ENCODE assay signal across 29 cellular contexts in the genomic region with DNA sequence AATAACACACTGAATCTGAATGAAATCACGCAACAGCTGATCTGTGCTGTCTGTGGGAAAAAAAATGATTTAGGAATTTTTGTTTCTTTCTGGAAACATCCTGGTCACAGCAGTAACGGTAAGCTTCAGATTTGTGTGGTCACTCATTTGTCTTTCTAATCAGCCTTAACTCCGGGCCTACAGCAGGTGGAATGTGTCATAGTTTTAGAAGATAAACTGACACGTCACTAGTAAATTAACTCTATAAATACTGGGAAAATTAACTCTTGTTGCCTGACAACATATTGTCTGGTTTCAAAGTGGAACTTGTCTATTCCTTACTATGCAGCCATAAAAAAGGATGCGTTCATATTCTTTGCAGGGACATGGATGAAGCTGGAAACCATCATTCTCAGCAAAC.
"Had no signal": no experiment of that assay in that cellular context is flagged by ENCODE, and none has a peak within 500 bp of the region (broad histone marks: within the 10 kb centered on the region; RNA-seq: fewer than 3 reads in every experiment).

No MANE protein-coding gene starts in this region.

- H3K36me3 ChIP-seq: colonic mucosa, esophagus muscularis mucosa, esophagus squamous epithelium, gastrocnemius medialis, gastroesophageal sphincter, heart left ventricle, heart right ventricle had no signal

- H3K4me3 Mint-ChIP-seq: dendritic cell treated with granulocyte-macrophage colony-stimulating factor and Interleukin-4, amounts not matched to agents 40 ng/mL and 50 ng/mL, for 4 days; effector memory CD8-positive, alpha-beta T cell; endodermal cell had no signal

- H3K9me3 Mint-ChIP-seq: dendritic cell treated with granulocyte-macrophage colony-stimulating factor and Interleukin-4, amounts not matched to agents 40 ng/mL and 50 ng/mL, for 4 days; effector memory CD8-positive, alpha-beta T cell; endodermal cell had no signal

- H3K4me3 ChIP-seq: colonic mucosa, coronary artery, dorsolateral prefrontal cortex, esophagus muscularis mucosa, esophagus squamous epithelium, gastrocnemius medialis, gastroesophageal sphincter, heart left ventricle, heart right ventricle had no signal

- H3K27me3 ChIP-seq: colonic mucosa, dorsolateral prefrontal cortex, esophagus muscularis mucosa, esophagus squamous epithelium, gastrocnemius medialis, gastroesophageal sphincter, heart left ventricle, heart right ventricle had no signal

- H3K27ac ChIP-seq: colonic mucosa, coronary artery, dorsolateral prefrontal cortex, epithelial cell of prostate, esophagus muscularis mucosa, esophagus squamous epithelium, foreskin keratinocyte, gastrocnemius medialis, gastroesophageal sphincter, heart left ventricle, heart right ventricle had no signal

- H3K27me3 Mint-ChIP-seq: dendritic cell treated with granulocyte-macrophage colony-stimulating factor and Interleukin-4, amounts not matched to agents 40 ng/mL and 50 ng/mL, for 4 days; effector memory CD8-positive, alpha-beta T cell had no signal

- FAIRE-seq: colon, endometrium, endothelial cell of umbilical vein, frontal cortex had no signal

- H3K4me1 ChIP-seq: colonic mucosa, esophagus muscularis mucosa, esophagus squamous epithelium, foreskin keratinocyte, gastrocnemius medialis, gastroesophageal sphincter, heart left ventricle had no signal

- DNase-seq: colonic mucosa; cortex of kidney; dermis blood vessel endothelial cell; dorsolateral prefrontal cortex; effector CD4-positive, alpha-beta T cell; effector CD8-positive, alpha-beta T cell; effector memory CD4-positive, alpha-beta T cell; effector memory CD8-positive, alpha-beta T cell; endodermal cell; erythroblast; esophagus squamous epithelium; foreskin fibroblast; foreskin keratinocyte; foreskin melanocyte; gastrocnemius medialis; glutamatergic neuron; head of caudate nucleus; heart left ventricle; heart right ventricle had no signal

- H3K27ac Mint-ChIP-seq: dendritic cell treated with granulocyte-macrophage colony-stimulating factor and Interleukin-4, amounts not matched to agents 40 ng/mL and 50 ng/mL, for 4 days; effector memory CD8-positive, alpha-beta T cell; endodermal cell had no signal

- H3K9me3 ChIP-seq: colonic mucosa, esophagus muscularis mucosa, esophagus squamous epithelium, gastrocnemius medialis, gastroesophageal sphincter, heart left ventricle, heart right ventricle had no signal

- ATAC-seq: effector memory CD8-positive, alpha-beta T cell; esophagus mucosa; foreskin keratinocyte; gastrocnemius medialis; gastroesophageal sphincter; heart left ventricle; heart right ventricle had no signal
